In the genomic region with DNA sequence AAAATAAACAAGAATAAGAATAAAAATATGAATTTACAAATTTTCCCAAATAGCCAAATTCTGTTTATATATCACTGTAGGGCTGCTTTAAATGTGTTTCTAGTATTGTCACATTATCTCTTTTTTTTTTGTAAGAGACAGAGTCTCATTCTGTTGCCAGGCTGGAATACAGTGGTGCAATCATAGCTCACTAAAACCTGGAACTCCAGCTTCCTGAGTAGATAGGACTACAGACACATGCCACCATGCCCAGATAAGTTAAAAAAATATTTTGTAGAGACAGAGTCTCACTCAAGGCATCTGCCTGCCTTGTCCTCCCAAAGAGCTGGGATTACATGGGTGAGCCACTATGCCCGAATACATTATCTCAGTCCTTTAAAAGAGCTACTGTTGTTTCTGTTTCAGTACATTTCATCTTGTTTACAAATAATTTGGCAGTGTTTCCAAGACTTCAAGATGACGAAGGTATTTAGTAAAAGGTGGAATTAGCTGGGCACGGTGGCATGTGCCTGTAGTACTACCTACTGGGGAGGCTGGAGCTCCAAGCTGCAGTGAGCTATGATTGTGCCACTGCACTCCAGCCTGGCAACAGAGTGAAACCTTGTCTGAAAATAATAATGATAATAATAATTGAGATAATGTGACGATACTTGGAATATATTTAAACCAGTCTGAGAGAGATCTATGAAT, we compare ENCODE assay signal across 24 cellular contexts. TPM values are rescaled to one million over a fixed set of nuclear protein-coding genes. Genes with fewer than 3 reads are reported as not detected.
DNase-seq lines count a peak whose midpoint lies in the region; ATAC-seq, FAIRE-seq and TF ChIP-seq lines count a peak whose summit lies in the region.
"Had no signal": no experiment of that assay in that cellular context is flagged by ENCODE, and none has a peak within 500 bp of the region (broad histone marks: within the 10 kb centered on the region; RNA-seq: fewer than 3 reads in every experiment).

No MANE protein-coding gene starts in this region.

- H3K4me3 ChIP-seq in LNCaP clone FGC (ENCODE audit: low read depth, low read length): peak overlapping the region; percentile 9; the same call in 1 of the 2 replicates
- H3K4me3 ChIP-seq: A549; BLaER1 treated with 17β-estradiol and CSF1 and Interleukin-3, amounts not matched to agents 10 nM and 100 nM had no signal

- DNase-seq in LNCaP clone FGC (ENCODE audit: low read depth) (peak; percentile 68), posterior vena cava (ENCODE audit: low spot score) (peak; percentile 25), urothelium cell line (ENCODE audit: low spot score) (no peak), NCI-H2196 (lab: John Stamatoyannopoulos, UW; ENCODE audit: unreplicated experiment) (no peak)
- DNase-seq in activated CD8-positive, alpha-beta memory T cell treated with anti-CD3 and anti-CD28 coated beads for 24 hours: no peak
- DNase-seq: AML-193; CD4-positive, alpha-beta memory T cell; COR-L47; HCEC 1CT; NCI-H1092; NCI-H1417 treated with DMSO at 0.1 percent for 48 hours; NCI-H1930; NCI-H2107; NCI-H446; NCI-H524 treated with DMSO at 0.1 percent for 48 hours; NCI-H774; PC-3; SK-N-SH had no signal

- FAIRE-seq in urothelium cell line (lab: Jason Lieb, UNC): peak; percentile 13
- FAIRE-seq: G401.6, H1 had no signal

- TF ChIP-seq CTCF in LNCaP clone FGC (IDR thresholded peaks at IDR 0.05; ENCODE audit: control insufficient read depth, extremely low read depth, insufficient read depth): no peak

- ATAC-seq in HG02610 (IDR thresholded peaks at IDR 0.05; ENCODE audit: unreplicated experiment): no peak
- ATAC-seq: A549, PC-3 had no signal

- H3K27ac ChIP-seq in cingulate gyrus (ENCODE audit: low read depth, low read length): peak overlapping the region; percentile 47
- H3K27ac ChIP-seq: A549; BLaER1 treated with 17β-estradiol and CSF1 and Interleukin-3, amounts not matched to agents 10 nM and 100 nM had no signal

- intact Hi-C loops in posterior vena cava (cut with DNase I): no loop called here

RNA-seq across cellular contexts. Expression of a gene that starts 6.0 kb away (rescaled TPM):
- 1 to 10 TPM in 1 of 2 donors, under 1 TPM in 1; 0.71 to 2.5 TPM for total RNA-seq in posterior vena cava
- total RNA-seq: CD4-positive, alpha-beta memory T cell had no signal

Comparison
In these comparisons a context has a peak if more than half of its experiments do, and no peak if none do; other contexts are left out.
1. DNase-seq: peak in LNCaP clone FGC (single experiment) and posterior vena cava (single experiment); none in urothelium cell line (single experiment), NCI-H2196 (single experiment) and activated CD8-positive, alpha-beta memory T cell treated with anti-CD3 and anti-CD28 coated beads for 24 hours (single experiment).